ENCODE assay signal across 8 cellular contexts in the genomic region with DNA sequence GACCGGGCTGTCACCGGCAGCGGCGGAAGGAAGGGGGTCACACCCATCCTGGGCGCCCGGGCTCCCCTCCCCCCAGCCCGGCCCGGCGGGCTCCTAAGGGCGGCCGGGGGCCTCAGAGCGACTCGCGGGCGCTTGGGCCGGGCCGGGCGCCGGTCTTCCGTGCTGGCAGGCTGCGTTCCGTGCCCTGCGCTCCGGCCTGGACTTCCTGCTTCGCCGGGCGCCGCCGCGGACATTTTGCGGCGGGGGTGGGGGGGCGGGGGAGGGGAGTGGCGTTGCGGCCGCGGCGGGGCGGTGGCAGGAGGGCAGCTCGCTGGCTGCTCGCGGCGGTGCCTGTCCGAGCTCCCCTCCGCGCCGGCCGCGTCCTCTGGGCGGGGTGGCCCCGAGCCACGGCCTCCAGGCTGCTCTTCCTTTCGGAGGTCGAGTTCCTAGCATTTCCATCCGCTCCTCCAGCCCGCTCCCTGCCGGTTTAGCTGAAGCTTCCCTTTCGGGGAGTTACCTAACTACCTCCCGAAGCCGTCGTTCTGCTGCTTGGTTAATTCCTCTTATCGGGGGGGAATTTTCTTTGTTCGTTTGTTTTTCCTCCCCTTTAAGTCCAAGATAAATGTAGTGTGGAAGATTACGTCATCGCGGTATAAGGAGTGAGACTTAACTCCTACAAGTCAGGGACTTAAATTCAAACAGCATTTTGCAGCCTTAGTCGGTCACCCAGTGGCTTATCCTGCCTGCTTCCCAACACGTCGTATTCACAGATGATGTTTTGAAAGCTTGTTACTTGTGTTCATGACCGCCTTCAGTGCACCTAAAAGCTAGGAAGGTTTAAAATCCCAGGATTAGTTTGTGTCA. TPM values are rescaled to one million over a fixed set of nuclear protein-coding genes. Genes with fewer than 3 reads are reported as not detected.
DNase-seq lines count a peak whose midpoint lies in the region; ATAC-seq and TF ChIP-seq lines count a peak whose summit lies in the region.

No MANE protein-coding gene starts in this region.

- H3K36me3 ChIP-seq in ectodermal cell (ENCODE audit: control insufficient read depth, insufficient read depth, low read length) (no peaks in the 10 kb centered on the region), lower lobe of right lung (peaks cover 6% of the 10 kb centered on the region)

- H3K27ac ChIP-seq in ectodermal cell (ENCODE audit: insufficient read depth, low read depth, low read length, poor library complexity, severe bottlenecking) (peak overlapping the region; percentile 98), lower lobe of right lung (peak overlapping the region; percentile 100)

- 0% methylated on average over 70 of the region's 70 CpGs for WGBS in ectodermal cell, 2 experiments

- intact Hi-C loops in lower lobe of right lung (cut with DNase I) = no loop called here

- H3K4me3 ChIP-seq in ectodermal cell (ENCODE audit: insufficient read depth, low read depth, low read length) (peak overlapping the region; percentile 80), lower lobe of right lung (peak overlapping the region; percentile 72)

- ATAC-seq in HG02981 (IDR thresholded peaks at IDR 0.05; ENCODE audit: unreplicated experiment) (peak; percentile 34), lower lobe of right lung (peak; percentile 78 to 83)

- H3K9me3 ChIP-seq in ectodermal cell (ENCODE audit: control insufficient read depth, low read length) (no peaks in the 10 kb centered on the region), lower lobe of right lung (no peaks in the 10 kb centered on the region)

- peak; percentile 80 for DNase-seq in SIG-M5 treated with dmso at 0.1 percent for 504 hours (lab: John Stamatoyannopoulos, UW; ENCODE audit: unreplicated experiment)
- no peak for DNase-seq in SIG-M5 (lab: John Stamatoyannopoulos, UW)
- peak; percentile 82 for DNase-seq in NCI-H226
- peak; percentile 39 to 44 for DNase-seq in activated CD4-positive, alpha-beta T cell treated with anti-CD3 and anti-CD28 coated beads, Interleukin-2, amount 50 U/mL, for 48 hours
- DNase-seq in lower lobe of right lung = peak; percentile 81
- DNase-seq in stimulated activated CD8-positive, alpha-beta memory T cell treated with anti-CD3 and anti-CD28 coated beads, Interleukin-12 subunit alpha, Interleukin-12 subunit beta, amount 100 ng/mL, for 1 hour (ENCODE audit: low read depth) = peak; percentile 26

- H3K27me3 ChIP-seq in ectodermal cell (ENCODE audit: control insufficient read depth, insufficient read depth, low read length, poor library complexity, severe bottlenecking) (no peaks in the 10 kb centered on the region), lower lobe of right lung (ENCODE audit: low read depth) (no peaks in the 10 kb centered on the region)

- TF ChIP-seq CTCF in lower lobe of right lung (IDR thresholded peaks at IDR 0.05) = no peak

- H3K4me1 ChIP-seq in ectodermal cell (ENCODE audit: control insufficient read depth, insufficient read depth, low read length) = no peaks in the 10 kb centered on the region
- H3K4me1 ChIP-seq in lower lobe of right lung = peaks cover 45% of the 10 kb centered on the region

RNA-seq across cellular contexts. Expression of a gene that starts 0.7 kb away (rescaled TPM):
- 276 TPM for polyA plus RNA-seq in ectodermal cell (2013, experiment 1 of 4)
- 280 TPM for polyA plus RNA-seq in ectodermal cell (2013, experiment 2 of 4)
- 192 TPM for polyA plus RNA-seq in ectodermal cell (2013, experiment 3 of 4)
- 202 TPM for polyA plus RNA-seq in ectodermal cell (2013, experiment 4 of 4)
- 255 TPM for total RNA-seq in lower lobe of right lung

RNA-seq across cellular contexts. Expression of a gene that starts 51.8 kb away (rescaled TPM):
- not detected for polyA plus RNA-seq in ectodermal cell (2013, experiment 1 of 4)
- not detected for polyA plus RNA-seq in ectodermal cell (2013, experiment 2 of 4)
- not detected for polyA plus RNA-seq in ectodermal cell (2013, experiment 3 of 4)
- polyA plus RNA-seq in ectodermal cell (2013, experiment 4 of 4) = not detected
- not detected for total RNA-seq in lower lobe of right lung
